Comparison of ENCODE assay signal across 8 cellular contexts in the genomic region with DNA sequence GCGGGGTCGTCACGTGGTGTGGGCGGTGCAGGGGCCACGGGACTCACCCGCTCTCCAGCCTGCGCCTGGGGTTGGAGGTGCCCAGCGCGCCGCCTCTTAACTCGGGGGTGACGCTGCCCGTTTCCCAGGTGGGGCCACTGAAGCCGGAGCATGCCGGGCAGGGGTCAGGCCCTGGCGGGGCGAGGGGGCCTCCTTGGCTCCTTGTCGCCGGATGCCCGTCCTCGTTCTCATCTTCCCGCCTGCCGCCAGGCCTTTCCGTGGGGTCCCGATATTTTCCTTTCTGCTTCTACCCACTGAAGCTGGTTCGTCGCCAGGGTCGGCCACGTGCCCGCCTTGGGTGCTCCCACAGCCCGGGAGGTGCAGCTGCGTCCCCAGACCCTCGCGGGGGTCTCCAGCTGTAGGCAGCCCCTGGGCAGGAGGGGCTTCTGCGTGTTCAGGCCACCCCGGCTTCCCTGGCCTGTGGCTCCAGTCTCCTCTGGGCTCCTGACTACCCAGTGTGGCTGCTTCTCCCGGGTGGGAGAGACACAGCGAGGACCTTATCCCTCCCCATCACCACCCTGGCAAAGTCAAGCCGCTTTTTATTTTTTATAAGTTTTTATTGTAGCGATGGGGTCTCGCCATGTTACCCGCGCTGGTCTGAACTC. TPM values are rescaled to one million over a fixed set of nuclear protein-coding genes. Genes with fewer than 3 reads are reported as not detected.
A peak's percentile ranks its signal among the peaks of the same experiment; 100 is the strongest.
DNase-seq lines count a peak whose midpoint lies in the region; ATAC-seq and TF ChIP-seq lines count a peak whose summit lies in the region.

No MANE protein-coding gene starts in this region.

- DNase-seq in fibroblast of villous mesenchyme (ENCODE audit: low read depth) (no peak), retinal pigment epithelial cell (ENCODE audit: low read depth) (no peak), NCI-H82 (lab: John Stamatoyannopoulos, UW) (no peak), NCI-H446 treated with DMSO at 0.1 percent for 48 hours (lab: John Stamatoyannopoulos, UW) (no peak), dedifferentiated amniotic fluid mesenchymal stem cell (ENCODE audit: extremely low spot score) (no peak)

- peak; percentile 8 for ATAC-seq in GM21717 (IDR thresholded peaks at IDR 0.05; ENCODE audit: unreplicated experiment)
- ATAC-seq in SK-N-SH treated with all-trans-retinoic acid at 6 μM for 48 hours, result no peak; the same call in 2 of the 3 replicates
- no peak for ATAC-seq in HG03457 (IDR thresholded peaks at IDR 0.05; ENCODE audit: unreplicated experiment)

- TF ChIP-seq CTCF in fibroblast of villous mesenchyme (IDR thresholded peaks at IDR 0.05; ENCODE audit: insufficient read depth, low read depth, low read length), result no peak
- no peak for TF ChIP-seq CTCF in retinal pigment epithelial cell (conservative IDR thresholded peaks at IDR 0.05; ENCODE audit: low read depth, low read length)

- H3K4me3 ChIP-seq in fibroblast of villous mesenchyme (ENCODE audit: low read depth, low read length) (peak overlapping the region; percentile 66), retinal pigment epithelial cell (ENCODE audit: low read length) (peak overlapping the region; percentile 60)

TF ChIP-seq in SK-N-SH treated with all-trans-retinoic acid at 6 μM for 48 hours, 23 proteins besides CTCF, POLR2A, EP300 and RAD21:
- TF ChIP-seq TCF4 (CRISPR knock-in tag; IDR thresholded peaks at IDR 0.05; ENCODE audit: borderline replicate concordance), result no peak
- TF ChIP-seq, protein P1, sequence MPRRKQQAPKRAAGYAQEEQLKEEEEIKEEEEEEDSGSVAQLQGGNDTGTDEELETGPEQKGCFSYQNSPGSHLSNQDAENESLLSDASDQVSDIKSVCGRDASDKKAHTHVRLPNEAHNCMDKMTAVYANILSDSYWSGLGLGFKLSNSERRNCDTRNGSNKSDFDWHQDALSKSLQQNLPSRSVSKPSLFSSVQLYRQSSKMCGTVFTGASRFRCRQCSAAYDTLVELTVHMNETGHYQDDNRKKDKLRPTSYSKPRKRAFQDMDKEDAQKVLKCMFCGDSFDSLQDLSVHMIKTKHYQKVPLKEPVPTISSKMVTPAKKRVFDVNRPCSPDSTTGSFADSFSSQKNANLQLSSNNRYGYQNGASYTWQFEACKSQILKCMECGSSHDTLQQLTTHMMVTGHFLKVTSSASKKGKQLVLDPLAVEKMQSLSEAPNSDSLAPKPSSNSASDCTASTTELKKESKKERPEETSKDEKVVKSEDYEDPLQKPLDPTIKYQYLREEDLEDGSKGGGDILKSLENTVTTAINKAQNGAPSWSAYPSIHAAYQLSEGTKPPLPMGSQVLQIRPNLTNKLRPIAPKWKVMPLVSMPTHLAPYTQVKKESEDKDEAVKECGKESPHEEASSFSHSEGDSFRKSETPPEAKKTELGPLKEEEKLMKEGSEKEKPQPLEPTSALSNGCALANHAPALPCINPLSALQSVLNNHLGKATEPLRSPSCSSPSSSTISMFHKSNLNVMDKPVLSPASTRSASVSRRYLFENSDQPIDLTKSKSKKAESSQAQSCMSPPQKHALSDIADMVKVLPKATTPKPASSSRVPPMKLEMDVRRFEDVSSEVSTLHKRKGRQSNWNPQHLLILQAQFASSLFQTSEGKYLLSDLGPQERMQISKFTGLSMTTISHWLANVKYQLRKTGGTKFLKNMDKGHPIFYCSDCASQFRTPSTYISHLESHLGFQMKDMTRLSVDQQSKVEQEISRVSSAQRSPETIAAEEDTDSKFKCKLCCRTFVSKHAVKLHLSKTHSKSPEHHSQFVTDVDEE (CRISPR knock-in tag; IDR thresholded peaks at IDR 0.05), result peak; percentile 30; the same call in 1 of the 2 replicates

RNA-seq across cellular contexts. Expression of gene FAM174C, which starts 0.8 kb away (rescaled TPM):
- 17.3 and 21.9 TPM in 2 replicates for total RNA-seq in fibroblast of villous mesenchyme

RNA-seq across cellular contexts. Expression of gene CIRBP, which starts 7.0 kb away (rescaled TPM):
- 85.5 and 140 TPM in 2 replicates for total RNA-seq in fibroblast of villous mesenchyme

RNA-seq across cellular contexts. Expression of gene EFNA2, which starts 9.6 kb away (rescaled TPM):
- total RNA-seq in fibroblast of villous mesenchyme, result not detected in 2 replicates

RNA-seq across cellular contexts. Expression of gene MIDN, which starts 27.7 kb away (rescaled TPM):
- 14.2 and 15.5 TPM in 2 replicates for total RNA-seq in fibroblast of villous mesenchyme

RNA-seq across cellular contexts. Expression of gene ATP5F1D, which starts 34.5 kb away (rescaled TPM):
- 12.1 and 15.1 TPM in 2 replicates for total RNA-seq in fibroblast of villous mesenchyme
